In the genomic region with DNA sequence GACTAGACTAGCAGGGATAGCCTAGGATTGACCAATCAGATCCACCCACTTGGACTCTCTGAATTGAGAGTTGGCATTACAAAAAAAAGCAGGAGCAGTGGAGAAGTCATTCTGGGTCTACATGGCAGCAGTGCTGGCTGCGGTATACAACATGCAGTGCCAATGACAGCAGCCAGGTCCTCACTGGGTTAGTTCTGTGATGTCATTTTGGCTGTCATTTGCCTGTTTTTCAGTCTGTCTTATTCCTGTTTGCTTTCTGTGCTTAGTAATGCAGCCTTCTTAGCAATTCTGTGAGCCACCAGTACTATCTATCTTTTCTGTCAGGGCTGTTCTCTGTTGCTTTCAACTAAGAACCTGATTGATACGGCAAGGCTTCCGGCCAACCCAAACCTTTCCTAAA, we compare ENCODE assay signal across 1 cellular context.
TF ChIP-seq lines count a peak whose summit lies in the region.

No MANE protein-coding gene starts in this region.

TF ChIP-seq in HepG2, 621 proteins besides CTCF, POLR2A, EP300 and RAD21 (continued from another document):
- TF ChIP-seq ZNF704 (CRISPR knock-in tag; IDR thresholded peaks at IDR 0.05; ENCODE audit: borderline replicate concordance) (no peak), THYN1 (CRISPR knock-in tag; IDR thresholded peaks at IDR 0.05; ENCODE audit: borderline replicate concordance, low read depth) (no peak), ZNF770 (CRISPR knock-in tag; IDR thresholded peaks at IDR 0.05) (no peak), ATRX (CRISPR knock-in tag; IDR thresholded peaks at IDR 0.05; ENCODE audit: borderline replicate concordance) (no peak), ZNF567 (CRISPR knock-in tag; IDR thresholded peaks at IDR 0.05; ENCODE audit: borderline replicate concordance) (no peak), KMT2A (CRISPR knock-in tag; IDR thresholded peaks at IDR 0.05) (no peak), HOXA3 (CRISPR knock-in tag; IDR thresholded peaks at IDR 0.05) (no peak)
